8 cellular contexts compared by ENCODE assay signal in genomic region chr2:30266051-30266621, GRCh38. TPM values are rescaled to one million over a fixed set of nuclear protein-coding genes. Genes with fewer than 3 reads are reported as not detected.
DNase-seq lines count a peak whose midpoint lies in the region; ATAC-seq, FAIRE-seq and TF ChIP-seq lines count a peak whose summit lies in the region.

No MANE protein-coding gene starts in this region.

- H3K27me3 ChIP-seq in esophagus (ENCODE audit: control insufficient read depth in 1 of 2, insufficient read depth in 2 of 2, low read length in 2 of 2), result no peaks in the 10 kb centered on the region

- H3K4me1 ChIP-seq in esophagus (ENCODE audit: control insufficient read depth in 2 of 2, insufficient read depth in 2 of 2, low read length in 1 of 2) (peaks cover 6 to 7% of the 10 kb centered on the region in 2 donors), kidney (ENCODE audit: control insufficient read depth in 1 of 2, insufficient read depth in 1 of 2, low read depth in 1 of 2, low read length in 2 of 2) (no peaks in the 10 kb centered on the region)

- H3K9me3 ChIP-seq in esophagus (ENCODE audit: control insufficient read depth in 2 of 2, insufficient read depth in 1 of 2, low read depth in 1 of 2, low read length in 1 of 2), result no peaks in the 10 kb centered on the region
- no peaks in the 10 kb centered on the region for H3K9me3 ChIP-seq in kidney (ENCODE audit: control insufficient read depth in 1 of 2, low read length in 2 of 2)

- ATAC-seq in HG03432 (IDR thresholded peaks at IDR 0.05; ENCODE audit: unreplicated experiment) (peak; percentile 68), HG03565 (IDR thresholded peaks at IDR 0.05; ENCODE audit: unreplicated experiment) (no peak), GM18502 (IDR thresholded peaks at IDR 0.05; ENCODE audit: poor library complexity, unreplicated experiment) (no peak)

- 61 to 68% methylated on average over 7 of the region's 7 CpGs for WGBS in esophagus, 2 donors

- H3K36me3 ChIP-seq in esophagus (ENCODE audit: control insufficient read depth in 2 of 2, insufficient read depth in 2 of 2, low read length in 1 of 2) (no peaks in the 10 kb centered on the region), kidney (ENCODE audit: control insufficient read depth in 1 of 2, insufficient read depth in 2 of 2, low read length in 2 of 2) (no peaks in the 10 kb centered on the region)

- no peak for FAIRE-seq in kidney (lab: Jason Lieb, UNC)

- H3K4me3 ChIP-seq in esophagus (ENCODE audit: low read depth in 1 of 2, low read length in 2 of 2) (no peak overlapping the region), kidney (ENCODE audit: low read length in 2 of 2) (no peak overlapping the region)

- peak overlapping the region; percentile 15 to 73 for H3K27ac ChIP-seq in esophagus (ENCODE audit: low read depth in 2 of 2, low read length in 1 of 2)
- H3K27ac ChIP-seq in kidney (ENCODE audit: low read depth in 2 of 2, low read length in 2 of 2), result no peak overlapping the region

- no peak overlapping the region for H3K9ac ChIP-seq in kidney (ENCODE audit: low read length in 2 of 2)

- intact Hi-C loops in kidney (cut with DNase I), result no loop called here

- DNase-seq in activated CD4-positive, alpha-beta T cell treated with anti-CD3 and anti-CD28 coated beads, Interleukin-2, amount 50 U/mL, for 48 hours, result peak; percentile 40 to 58
- peak; percentile 33 to 44 for DNase-seq in stimulated activated CD8-positive, alpha-beta memory T cell treated with anti-CD3 and anti-CD28 coated beads, Interleukin-7, amount 100 ng/mL, for 4 hours (ENCODE audit: low read depth in 2 of 2)
- DNase-seq in kidney (no peak), dedifferentiated amniotic fluid mesenchymal stem cell (ENCODE audit: extremely low spot score) (no peak)

- no peak for TF ChIP-seq CTCF in kidney (IDR thresholded peaks at IDR 0.05; ENCODE audit: borderline replicate concordance, extremely low read depth, insufficient read depth)

RNA-seq across cellular contexts. Expression of gene LBH, which starts 34.8 kb away (rescaled TPM):
- 1 to 10 TPM; 3.1 to 4.5 TPM for polyA plus RNA-seq in esophagus
- 81.9 TPM for total RNA-seq in kidney
- 27.2 TPM for polyA plus RNA-seq in kidney (ENCODE audit: insufficient read depth, low read depth, low replicate concordance)

Comparison
In these comparisons a context has a peak if more than half of its experiments do, and no peak if none do; other contexts are left out.
1. DNase-seq: peak in activated CD4-positive, alpha-beta T cell treated with anti-CD3 and anti-CD28 coated beads, Interleukin-2, amount 50 U/mL, for 48 hours (2 of 2) and stimulated activated CD8-positive, alpha-beta memory T cell treated with anti-CD3 and anti-CD28 coated beads, Interleukin-7, amount 100 ng/mL, for 4 hours (2 of 2); none in kidney (single experiment) and dedifferentiated amniotic fluid mesenchymal stem cell (single experiment).
2. H3K27ac ChIP-seq: peak in esophagus (2 of 2); none in kidney (0 of 2).